1 cellular context compared by ENCODE assay signal in genomic region chr15:77821188-77821958, GRCh38.
TF ChIP-seq lines count a peak whose summit lies in the region.

No MANE protein-coding gene starts in this region.

TF ChIP-seq in K562, 482 proteins besides CTCF, POLR2A, EP300 and RAD21 (continued from another document):
- TF ChIP-seq ATF2 (CRISPR knock-in tag; IDR thresholded peaks at IDR 0.05) = no peak
- TF ChIP-seq ARID2 (IDR thresholded peaks at IDR 0.05) = 0 out of 2 replicates have a peak, but pooled peaks have one; percentile 54
- 0 out of 2 replicates have a peak, but pooled peaks have one; percentile 23 for TF ChIP-seq KLF16 (IDR thresholded peaks at IDR 0.05)
